In the genomic region with DNA sequence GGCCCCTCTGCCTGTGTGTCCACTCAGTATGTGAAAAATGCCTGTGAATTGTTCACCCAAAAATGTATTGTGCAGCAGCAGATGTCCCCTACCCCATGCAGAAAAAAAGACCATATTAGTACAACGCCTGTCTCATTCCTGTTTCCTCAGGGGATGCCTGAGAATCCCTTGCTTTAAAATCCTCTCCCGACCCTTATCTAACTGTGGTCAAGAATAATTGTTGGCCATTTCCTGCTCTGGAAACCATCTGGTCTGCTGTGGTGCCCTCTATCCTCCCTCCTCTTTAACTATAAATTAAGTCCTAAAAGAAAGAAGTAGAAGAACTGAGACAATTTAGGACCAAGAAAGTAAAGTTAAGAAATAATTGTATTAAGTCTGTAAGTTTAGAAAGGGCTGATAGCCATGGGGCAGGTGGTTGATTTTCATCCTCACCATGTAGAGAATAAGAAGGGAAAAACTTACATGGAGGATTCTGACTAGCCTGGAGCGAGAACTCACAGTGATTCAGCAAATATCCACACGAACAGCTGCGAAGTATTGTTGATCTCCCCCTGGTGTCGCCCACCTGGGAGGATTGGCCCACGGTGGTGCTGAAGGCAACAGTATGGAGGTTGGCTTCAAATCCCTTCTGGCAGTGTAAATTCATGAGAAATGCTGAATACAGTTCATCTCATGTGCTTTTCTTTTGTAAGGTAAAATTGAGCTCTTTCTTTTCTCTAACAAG, we compare ENCODE assay signal across 16 cellular contexts.
DNase-seq lines count a peak whose midpoint lies in the region; TF ChIP-seq lines count a peak whose summit lies in the region.
"Had no signal": no experiment of that assay in that cellular context is flagged by ENCODE, and none has a peak within 500 bp of the region (broad histone marks: within the 10 kb centered on the region; RNA-seq: fewer than 3 reads in every experiment).

No MANE protein-coding gene starts in this region.

- H3K9me3 ChIP-seq in adipocyte (ENCODE audit: control insufficient read depth, low read length) = no peaks in the 10 kb centered on the region
- H3K9me3 ChIP-seq in sigmoid colon = no peaks in the 10 kb centered on the region
- H3K9me3 ChIP-seq in neuronal stem cell (replicated peaks in 1 of 2; ENCODE audit: control insufficient read depth in 2 of 2, insufficient read depth in 1 of 2, low read depth in 1 of 2, low read length in 2 of 2) = peaks cover 15 to 32% of the 10 kb centered on the region in 2 donors
- H3K9me3 ChIP-seq: lower lobe of right lung had no signal

- no peak for TF ChIP-seq POLR2A in sigmoid colon (IDR thresholded peaks at IDR 0.05)

- no peak overlapping the region for H2BK12ac ChIP-seq in neuronal stem cell (ENCODE audit: low read length)

- H3K27me3 ChIP-seq in adipocyte (replicated peaks; ENCODE audit: control insufficient read depth, insufficient read depth, low read length) (no peaks in the 10 kb centered on the region), sigmoid colon (no peaks in the 10 kb centered on the region), neuronal stem cell (ENCODE audit: control insufficient read depth in 3 of 3, insufficient read depth in 3 of 3, low read depth in 1 of 3, low read length in 3 of 3) (no peaks in the 10 kb centered on the region)

- no peak overlapping the region for H3K14ac ChIP-seq in neuronal stem cell (ENCODE audit: low read length)

- H3K9ac ChIP-seq in adipocyte (ENCODE audit: low read length) = no peak overlapping the region
- H3K9ac ChIP-seq in neuronal stem cell (ENCODE audit: low read depth, low read length, poor library complexity) = no peak overlapping the region

- no peak overlapping the region for H3K4me2 ChIP-seq in neuronal stem cell (ENCODE audit: insufficient read depth, low read length, poor library complexity, severe bottlenecking)

- H2BK120ac ChIP-seq in neuronal stem cell (ENCODE audit: low read depth, low read length) = no peak overlapping the region

- DNase-seq in ELF-1 (ENCODE audit: low read depth, low spot score) = peak; percentile 25
- DNase-seq in adipocyte (ENCODE audit: low read depth) = peak; percentile 58
- peak; percentile 96 for DNase-seq in fibroblast of pulmonary artery (ENCODE audit: low read depth)
- no peak for DNase-seq in sigmoid colon
- no peak for DNase-seq in neuronal stem cell (ENCODE audit: low spot score)
- DNase-seq in foreskin melanocyte = no peak
- DNase-seq in NK-92 (lab: John Stamatoyannopoulos, UW; ENCODE audit: unreplicated experiment) = no peak
- no peak for DNase-seq in mesenteric fat pad (ENCODE audit: low spot score)
- DNase-seq: activated CD4-positive, alpha-beta T cell treated with anti-CD3 and anti-CD28 coated beads for 48 hours; activated effector memory CD4-positive, alpha-beta T cell treated with anti-CD3 and anti-CD28 coated beads, Interleukin-2, amount 50 U/mL, for 16 hours; DND-41; lower lobe of right lung; NCI-H2029; posterior cingulate gyrus; stimulated activated naive CD4-positive, alpha-beta T cell had no signal

- H2AFZ ChIP-seq in neuronal stem cell (ENCODE audit: low read length) = no peak overlapping the region

- H3K36me3 ChIP-seq in adipocyte (ENCODE audit: control insufficient read depth, insufficient read depth, low read length, severe bottlenecking) (peaks cover 37% of the 10 kb centered on the region), sigmoid colon (no peaks in the 10 kb centered on the region), neuronal stem cell (replicated peaks in 1 of 2; ENCODE audit: control insufficient read depth in 2 of 2, insufficient read depth in 2 of 2, low read length in 2 of 2) (peaks cover 14 to 32% of the 10 kb centered on the region in 2 donors)
- H3K36me3 ChIP-seq: lower lobe of right lung had no signal

- H4K8ac ChIP-seq in neuronal stem cell (ENCODE audit: low read depth, low read length) = no peak overlapping the region

- H3K79me1 ChIP-seq in neuronal stem cell (ENCODE audit: low read depth, low read length) = peaks cover 4% of the 10 kb centered on the region

- no peak overlapping the region for H2BK5ac ChIP-seq in neuronal stem cell (ENCODE audit: low read length)

- no peak overlapping the region for H3K4ac ChIP-seq in neuronal stem cell (ENCODE audit: low read length)

- H3K27ac ChIP-seq in sigmoid colon (peak overlapping the region; percentile 90 to 96 (median 93)), neuronal stem cell (replicated peaks; ENCODE audit: low read length) (no peak overlapping the region)
- H3K27ac ChIP-seq: C4-2B, lower lobe of right lung had no signal

- no peak overlapping the region for H3K23ac ChIP-seq in neuronal stem cell (ENCODE audit: low read depth, low read length, poor library complexity)

- H2BK15ac ChIP-seq in neuronal stem cell (ENCODE audit: low read length) = no peak overlapping the region

- H3K18ac ChIP-seq in neuronal stem cell (ENCODE audit: low read length) = no peak overlapping the region

- intact Hi-C loops in sigmoid colon (cut with DNase I) = no loop called here

- H3K4me3 ChIP-seq in adipocyte (ENCODE audit: low read length) = no peak overlapping the region
- no peak overlapping the region for H3K4me3 ChIP-seq in fibroblast of pulmonary artery (replicated peaks; ENCODE audit: low read depth, low read length)
- H3K4me3 ChIP-seq in sigmoid colon = no peak overlapping the region
- H3K4me3 ChIP-seq in neuronal stem cell (ENCODE audit: low read length in 2 of 2) = no peak overlapping the region
- H3K4me3 ChIP-seq: lower lobe of right lung had no signal

- no peak overlapping the region for H2AK5ac ChIP-seq in neuronal stem cell (ENCODE audit: low read depth, low read length)

- peaks cover 54% of the 10 kb centered on the region for H3K4me1 ChIP-seq in adipocyte (ENCODE audit: control insufficient read depth, insufficient read depth, low read length)
- peaks cover 0 to 78% (median 75%) of the 10 kb centered on the region in 4 donors for H3K4me1 ChIP-seq in sigmoid colon
- H3K4me1 ChIP-seq in neuronal stem cell (ENCODE audit: control insufficient read depth in 2 of 2, insufficient read depth in 1 of 2, low read depth in 1 of 2, low read length in 2 of 2) = peaks cover 0 to 4% of the 10 kb centered on the region in 2 donors

- TF ChIP-seq CTCF in fibroblast of pulmonary artery (IDR thresholded peaks at IDR 0.05; ENCODE audit: low read length, missing control alignments) = no peak
- no peak for TF ChIP-seq CTCF in sigmoid colon (IDR thresholded peaks at IDR 0.05)

- no peak for TF ChIP-seq EP300 in sigmoid colon (IDR thresholded peaks at IDR 0.05)

- 42 to 78% methylated on average over 7 of the region's 7 CpGs for WGBS in sigmoid colon, 2 donors
- no CpG with 5 or more reads among the region's 7 CpGs for WGBS in neuronal stem cell (ENCODE audit: extremely low coverage in 2 of 2, insufficient read length in 2 of 2, insufficient replicate concordance in 1 of 2), 2 donors

- no peak overlapping the region for H4K91ac ChIP-seq in neuronal stem cell (ENCODE audit: low read depth, low read length, poor library complexity)

Comparison
In these comparisons a context has a peak if more than half of its experiments do, and no peak if none do; other contexts are left out.
1. DNase-seq: peak in ELF-1 (single experiment), adipocyte (single experiment) and fibroblast of pulmonary artery (single experiment); none in sigmoid colon (single experiment), neuronal stem cell (single experiment), foreskin melanocyte (single experiment), NK-92 (single experiment) and mesenteric fat pad (single experiment).